In the genomic region with DNA sequence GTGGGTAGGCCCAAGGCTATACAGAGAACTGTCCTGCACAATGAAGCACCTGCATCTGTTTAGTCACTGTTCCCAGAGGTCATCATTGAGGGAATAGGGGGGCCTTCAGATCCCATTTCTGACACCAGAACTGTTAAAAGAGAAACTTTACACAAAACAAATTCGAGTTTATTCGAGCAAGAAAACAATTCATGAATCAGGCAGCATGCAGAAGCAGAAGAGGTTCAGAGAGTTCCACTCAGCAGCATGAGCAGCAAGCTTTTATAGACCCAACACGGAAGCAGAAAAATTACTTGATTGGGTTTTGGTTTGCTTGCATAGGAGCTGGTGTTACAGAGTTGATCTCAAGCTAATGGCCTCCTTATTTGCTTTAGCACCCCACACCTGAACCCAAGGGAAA, we compare ENCODE assay signal across 13 cellular contexts. TPM values are rescaled to one million over a fixed set of nuclear protein-coding genes. Genes with fewer than 3 reads are reported as not detected.
DNase-seq lines count a peak whose midpoint lies in the region; ATAC-seq and TF ChIP-seq lines count a peak whose summit lies in the region.
"Had no signal": no experiment of that assay in that cellular context is flagged by ENCODE, and none has a peak within 500 bp of the region (broad histone marks: within the 10 kb centered on the region; RNA-seq: fewer than 3 reads in every experiment).

No MANE protein-coding gene starts in this region.

- H3K4me1 Mint-ChIP-seq in activated naive CD4-positive, alpha-beta T cell treated with anti-CD3 and anti-CD28 coated beads, Interleukin-2, amount 10 ng/mL, durations not matched to agents 7 days and 5 days, result peaks cover 33% of the 10 kb centered on the region
- H3K4me1 Mint-ChIP-seq in activated B cell treated with CpG ODN at 0.5 μM for 24 hours, result peaks cover 31% of the 10 kb centered on the region
- H3K4me1 Mint-ChIP-seq in endothelial cell (ENCODE audit: unreplicated experiment), result peaks cover 18% of the 10 kb centered on the region
- peaks cover 9 to 18% of the 10 kb centered on the region in 2 donors for H3K4me1 Mint-ChIP-seq in stimulated activated naive B cell treated with anti-CD40 and anti-IgM and Interleukin-4, amounts not matched to agents 10 μg/mL and 1 μg/mL and 100 μg/mL, for 72 hours

- DNase-seq in activated naive CD4-positive, alpha-beta T cell treated with anti-CD3 and anti-CD28 coated beads, Interleukin-2, amount 10 ng/mL, durations not matched to agents 7 days and 5 days, result no peak
- no peak for DNase-seq in activated naive CD4-positive, alpha-beta T cell treated with Interleukin-2 at 50 U/mL for 16 hours
- DNase-seq in activated B cell treated with CpG ODN at 0.5 μM for 24 hours (no peak), endothelial cell (ENCODE audit: low spot score) (no peak), left cardiac atrium (no peak), NCI-H187 treated with DMSO at 0.1 percent for 48 hours (lab: John Stamatoyannopoulos, UW) (no peak)
- no peak for DNase-seq in stimulated activated naive B cell treated with anti-CD40 and anti-IgM and Interleukin-4, amounts not matched to agents 10 μg/mL and 1 μg/mL and 100 μg/mL, for 72 hours
- DNase-seq: brain microvascular endothelial cell; KBM-7; NCI-H1105; NCI-H2171 treated with DMSO at 0.1 percent for 48 hours; stimulated activated naive CD4-positive, alpha-beta T cell treated with Interleukin-2 at 50 U/mL for 16 hours had no signal

- intact Hi-C loops in activated B cell treated with CpG ODN at 0.5 μM for 24 hours (cut with micrococcal nuclease) (no loop called here), left cardiac atrium (cut with DNase I) (no loop called here)

- H3K36me3 Mint-ChIP-seq in activated naive CD4-positive, alpha-beta T cell treated with anti-CD3 and anti-CD28 coated beads, Interleukin-2, amount 10 ng/mL, durations not matched to agents 7 days and 5 days, result peaks cover 26% of the 10 kb centered on the region
- peaks cover 23% of the 10 kb centered on the region for H3K36me3 Mint-ChIP-seq in activated B cell treated with CpG ODN at 0.5 μM for 24 hours (ENCODE audit: low read depth)
- H3K36me3 Mint-ChIP-seq in endothelial cell (ENCODE audit: low read depth, unreplicated experiment), result peaks cover 10% of the 10 kb centered on the region
- peaks cover 4 to 26% of the 10 kb centered on the region in 2 donors for H3K36me3 Mint-ChIP-seq in stimulated activated naive B cell treated with anti-CD40 and anti-IgM and Interleukin-4, amounts not matched to agents 10 μg/mL and 1 μg/mL and 100 μg/mL, for 72 hours

- TF ChIP-seq CTCF in activated B cell treated with CpG ODN at 0.5 μM for 24 hours (IDR thresholded peaks at IDR 0.05), result no peak
- TF ChIP-seq CTCF in endothelial cell (IDR thresholded peaks at IDR 0.05; ENCODE audit: unreplicated experiment), result no peak

- POLR2A ChIA-PET in activated B cell treated with CpG ODN at 0.5 μM for 24 hours (lab: Charles Lee), result no interaction called here

- H3K27me3 Mint-ChIP-seq in activated naive CD4-positive, alpha-beta T cell treated with anti-CD3 and anti-CD28 coated beads, Interleukin-2, amount 10 ng/mL, durations not matched to agents 7 days and 5 days, result no peaks in the 10 kb centered on the region
- H3K27me3 Mint-ChIP-seq in activated B cell treated with CpG ODN at 0.5 μM for 24 hours, result no peaks in the 10 kb centered on the region
- H3K27me3 Mint-ChIP-seq in endothelial cell (ENCODE audit: unreplicated experiment), result peaks cover 9% of the 10 kb centered on the region
- H3K27me3 Mint-ChIP-seq in stimulated activated naive B cell treated with anti-CD40 and anti-IgM and Interleukin-4, amounts not matched to agents 10 μg/mL and 1 μg/mL and 100 μg/mL, for 72 hours, result peaks cover 7 to 9% of the 10 kb centered on the region in 2 donors

- H3K4me3 Mint-ChIP-seq in activated naive CD4-positive, alpha-beta T cell treated with anti-CD3 and anti-CD28 coated beads, Interleukin-2, amount 10 ng/mL, durations not matched to agents 7 days and 5 days, result peak overlapping the region; percentile 99
- H3K4me3 Mint-ChIP-seq in activated B cell treated with CpG ODN at 0.5 μM for 24 hours (peak overlapping the region; percentile 93), endothelial cell (ENCODE audit: unreplicated experiment) (peak overlapping the region; percentile 99)
- peak overlapping the region; percentile 98 for H3K4me3 Mint-ChIP-seq in stimulated activated naive B cell treated with anti-CD40 and anti-IgM and Interleukin-4, amounts not matched to agents 10 μg/mL and 1 μg/mL and 100 μg/mL, for 72 hours

- CTCF ChIA-PET in activated naive CD4-positive, alpha-beta T cell treated with anti-CD3 and anti-CD28 coated beads, Interleukin-2, amount 10 ng/mL, durations not matched to agents 7 days and 5 days (lab: Charles Lee), result no interaction called here
- CTCF ChIA-PET in activated B cell treated with CpG ODN at 0.5 μM for 24 hours (lab: Charles Lee), result no interaction called here

- H3K27ac Mint-ChIP-seq in activated naive CD4-positive, alpha-beta T cell treated with anti-CD3 and anti-CD28 coated beads, Interleukin-2, amount 10 ng/mL, durations not matched to agents 7 days and 5 days, result no peak overlapping the region
- H3K27ac Mint-ChIP-seq in activated B cell treated with CpG ODN at 0.5 μM for 24 hours (peak overlapping the region; percentile 98), endothelial cell (ENCODE audit: unreplicated experiment) (peak overlapping the region; percentile 91)
- peak overlapping the region; percentile 100 for H3K27ac Mint-ChIP-seq in stimulated activated naive B cell treated with anti-CD40 and anti-IgM and Interleukin-4, amounts not matched to agents 10 μg/mL and 1 μg/mL and 100 μg/mL, for 72 hours

- peaks cover 9% of the 10 kb centered on the region for H3K9me3 Mint-ChIP-seq in activated naive CD4-positive, alpha-beta T cell treated with anti-CD3 and anti-CD28 coated beads, Interleukin-2, amount 10 ng/mL, durations not matched to agents 7 days and 5 days
- H3K9me3 Mint-ChIP-seq in activated B cell treated with CpG ODN at 0.5 μM for 24 hours (peaks cover 4% of the 10 kb centered on the region), endothelial cell (ENCODE audit: unreplicated experiment) (no peaks in the 10 kb centered on the region)
- peaks cover 12 to 19% of the 10 kb centered on the region in 2 donors for H3K9me3 Mint-ChIP-seq in stimulated activated naive B cell treated with anti-CD40 and anti-IgM and Interleukin-4, amounts not matched to agents 10 μg/mL and 1 μg/mL and 100 μg/mL, for 72 hours

- ATAC-seq in activated B cell treated with CpG ODN at 0.5 μM for 24 hours (ENCODE audit: low read depth), result no peak
- ATAC-seq in stimulated activated naive B cell treated with anti-CD40 and anti-IgM and Interleukin-4, amounts not matched to agents 10 μg/mL and 1 μg/mL and 100 μg/mL, for 72 hours (replicated peaks), result no peak
- ATAC-seq in HG03108 (IDR thresholded peaks at IDR 0.05; ENCODE audit: unreplicated experiment), result no peak
- no peak for ATAC-seq in left cardiac atrium

RNA-seq across cellular contexts. Expression of a gene that starts 1.7 kb away (rescaled TPM):
- 75.1 and 88.0 TPM in 2 replicates for total RNA-seq in activated B cell treated with CpG ODN at 0.5 μM for 24 hours
- 56.3 TPM for total RNA-seq in endothelial cell (ENCODE audit: unreplicated experiment)
- 10 to 100 TPM; 19.2 to 24.9 TPM for total RNA-seq in left cardiac atrium
